In the genomic region with DNA sequence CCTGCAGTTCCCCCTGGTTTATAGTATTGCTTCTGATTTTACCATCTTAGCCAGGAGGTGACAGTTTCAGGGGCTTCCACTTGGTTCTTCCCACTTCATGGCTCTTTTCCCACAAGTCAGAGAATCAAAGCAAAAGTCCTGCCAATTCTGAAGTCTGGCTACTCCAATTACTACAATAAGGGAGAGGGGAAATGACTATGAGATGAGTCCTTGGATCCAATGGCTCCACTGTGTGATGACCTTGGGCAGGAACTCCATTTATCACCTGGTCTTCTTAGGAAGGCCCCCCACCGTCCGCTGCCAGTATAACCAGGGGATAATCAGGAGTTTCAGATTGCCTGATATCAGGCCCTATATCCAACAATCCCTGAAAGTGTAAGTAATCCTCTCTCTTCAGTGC, we compare ENCODE assay signal across 1 cellular context.
TF ChIP-seq lines count a peak whose summit lies in the region.

No MANE protein-coding gene starts in this region.

TF ChIP-seq in IMR-90, 13 proteins besides CTCF, POLR2A, EP300 and RAD21:
- TF ChIP-seq MXI1 (IDR thresholded peaks at IDR 0.05; ENCODE audit: borderline replicate concordance, low read depth, low read length) (no peak), CEBPB (IDR thresholded peaks at IDR 0.05; ENCODE audit: low read depth, low read length) (no peak), NFE2L2 (IDR thresholded peaks at IDR 0.05; ENCODE audit: low read depth, low read length) (no peak), RCOR1 (IDR thresholded peaks at IDR 0.05; ENCODE audit: insufficient replicate concordance, low read length) (no peak), FOS (IDR thresholded peaks at IDR 0.05; ENCODE audit: low read depth, low read length) (no peak), SMC3 (IDR thresholded peaks at IDR 0.05; ENCODE audit: low read depth, low read length) (no peak), CHD1 (IDR thresholded peaks at IDR 0.05; ENCODE audit: low read depth, low read length) (no peak), MAZ (IDR thresholded peaks at IDR 0.05; ENCODE audit: borderline replicate concordance, low read depth, low read length) (no peak), RFX5 (IDR thresholded peaks at IDR 0.05; ENCODE audit: low read depth, low read length) (no peak), BHLHE40 (IDR thresholded peaks at IDR 0.05; ENCODE audit: low read depth, low read length) (no peak), MAFK (IDR thresholded peaks at IDR 0.05; ENCODE audit: low read depth, low read length) (no peak)
- TF ChIP-seq, protein P1, sequence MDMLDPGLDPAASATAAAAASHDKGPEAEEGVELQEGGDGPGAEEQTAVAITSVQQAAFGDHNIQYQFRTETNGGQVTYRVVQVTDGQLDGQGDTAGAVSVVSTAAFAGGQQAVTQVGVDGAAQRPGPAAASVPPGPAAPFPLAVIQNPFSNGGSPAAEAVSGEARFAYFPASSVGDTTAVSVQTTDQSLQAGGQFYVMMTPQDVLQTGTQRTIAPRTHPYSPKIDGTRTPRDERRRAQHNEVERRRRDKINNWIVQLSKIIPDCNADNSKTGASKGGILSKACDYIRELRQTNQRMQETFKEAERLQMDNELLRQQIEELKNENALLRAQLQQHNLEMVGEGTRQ (IDR thresholded peaks at IDR 0.05; ENCODE audit: low read depth, low read length): no peak
- TF ChIP-seq, protein P2, sequence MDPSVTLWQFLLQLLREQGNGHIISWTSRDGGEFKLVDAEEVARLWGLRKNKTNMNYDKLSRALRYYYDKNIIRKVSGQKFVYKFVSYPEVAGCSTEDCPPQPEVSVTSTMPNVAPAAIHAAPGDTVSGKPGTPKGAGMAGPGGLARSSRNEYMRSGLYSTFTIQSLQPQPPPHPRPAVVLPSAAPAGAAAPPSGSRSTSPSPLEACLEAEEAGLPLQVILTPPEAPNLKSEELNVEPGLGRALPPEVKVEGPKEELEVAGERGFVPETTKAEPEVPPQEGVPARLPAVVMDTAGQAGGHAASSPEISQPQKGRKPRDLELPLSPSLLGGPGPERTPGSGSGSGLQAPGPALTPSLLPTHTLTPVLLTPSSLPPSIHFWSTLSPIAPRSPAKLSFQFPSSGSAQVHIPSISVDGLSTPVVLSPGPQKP (IDR thresholded peaks at IDR 0.05; ENCODE audit: borderline replicate concordance, low read depth, low read length): no peak
